Comparison of ENCODE assay signal across 10 cellular contexts in genomic region chr5:66057239-66057638, GRCh38.
"Had no signal": no experiment of that assay in that cellular context is flagged by ENCODE, and none has a peak within 500 bp of the region (broad histone marks: within the 10 kb centered on the region; RNA-seq: fewer than 3 reads in every experiment).

No MANE protein-coding gene starts in this region.

- H3K27ac ChIP-seq: GM23248, HL-60, KMS-11 had no signal

- H3K9me3 ChIP-seq: HAP-1 had no signal

- H3K4me2 ChIP-seq: KMS-11 had no signal

- H2AFZ ChIP-seq: GM23248 had no signal

- H3K27ac Mint-ChIP-seq: HFFc6 had no signal

- H3K4me1 ChIP-seq: HAP-1 had no signal

- FAIRE-seq: HepG2 had no signal

- H3K4me3 ChIP-seq: GM23248, HAP-1 had no signal

- ATAC-seq: HCT116, HepG2 had no signal

- H3K9ac ChIP-seq: GM23248, KMS-11 had no signal

- H3K4me3 Mint-ChIP-seq: HFFc6 had no signal

- DNase-seq: GM23248, GOT3, H7, HFFc6, KBM-7 had no signal
